ENCODE assay signal across 12 cellular contexts in the genomic region with DNA sequence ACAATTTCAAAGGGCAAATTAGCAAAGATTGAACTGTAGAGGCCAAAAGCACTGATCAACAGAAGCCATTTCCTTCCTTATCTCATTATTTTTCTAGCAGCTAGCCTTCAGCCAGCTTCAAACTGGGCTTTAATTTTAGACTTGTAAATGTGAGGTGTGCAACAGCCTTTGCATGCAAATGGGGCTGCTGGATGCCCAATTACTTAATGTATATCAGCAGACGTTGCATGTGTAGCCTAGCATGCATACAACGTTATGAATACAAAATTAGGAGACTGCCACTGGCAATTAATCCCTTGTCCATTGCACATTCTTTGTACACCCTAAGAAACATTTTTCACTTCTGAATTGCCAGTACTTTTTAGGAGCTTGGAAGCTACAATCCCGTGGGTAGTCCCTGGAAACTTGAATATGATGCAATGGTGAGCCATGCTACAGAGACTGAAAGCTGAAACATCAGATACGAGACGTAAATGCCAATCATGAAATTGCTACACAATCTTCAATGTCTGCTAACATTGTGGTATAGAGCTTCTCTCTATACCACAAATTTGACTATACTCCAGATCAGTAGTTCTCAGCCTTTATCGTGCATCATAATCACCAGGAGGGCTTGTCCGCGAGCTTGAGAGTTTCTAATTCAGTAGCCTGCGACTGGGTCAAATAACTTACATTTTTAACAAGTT. TPM values are rescaled to one million over a fixed set of nuclear protein-coding genes. Genes with fewer than 3 reads are reported as not detected.
DNase-seq lines count a peak whose midpoint lies in the region; ATAC-seq, FAIRE-seq and TF ChIP-seq lines count a peak whose summit lies in the region.
"Had no signal": no experiment of that assay in that cellular context is flagged by ENCODE, and none has a peak within 500 bp of the region (broad histone marks: within the 10 kb centered on the region; RNA-seq: fewer than 3 reads in every experiment).

No MANE protein-coding gene starts in this region.

- CTCF ChIA-PET in OCI-LY7 (lab: Charles Lee; ENCODE audit: unreplicated experiment) = no interaction called here

- ATAC-seq in GM18498 (IDR thresholded peaks at IDR 0.05; ENCODE audit: unreplicated experiment) (peak; percentile 43), GM21619 (IDR thresholded peaks at IDR 0.05; ENCODE audit: unreplicated experiment) (peak; percentile 45)
- ATAC-seq: effector memory CD8-positive, alpha-beta T cell had no signal

- peak overlapping the region; percentile 26; the same call in 1 of the 2 replicates for H3K4me2 ChIP-seq in OCI-LY7 (ENCODE audit: low read length)

- no peaks in the 10 kb centered on the region for H3K9me3 ChIP-seq in OCI-LY7 (ENCODE audit: low read length)
- H3K9me3 ChIP-seq: HAP-1 had no signal

- POLR2A ChIA-PET in OCI-LY7 (lab: Charles Lee) = interaction anchor here (0.8 kb wide), 1 partner anchor 104 kb away, joined by 3 read pairs; no protein-coding TSS in a partner anchor

- TF ChIP-seq CTCF in OCI-LY7 (conservative IDR thresholded peaks at IDR 0.05; ENCODE audit: low read length) = no peak
- no peak for TF ChIP-seq CTCF in GM20000 (IDR thresholded peaks at IDR 0.05; ENCODE audit: extremely low read depth, missing control alignments)
- no peak for TF ChIP-seq CTCF in D721Med (IDR thresholded peaks at IDR 0.05; ENCODE audit: insufficient read depth, missing control alignments)

- H3K79me2 ChIP-seq in OCI-LY7 (ENCODE audit: insufficient read depth, low read depth, low read length) = no peaks in the 10 kb centered on the region

- no peaks in the 10 kb centered on the region for H4K20me1 ChIP-seq in OCI-LY7 (ENCODE audit: insufficient read depth, low read length)

- intact Hi-C loops in OCI-LY7 (cut with micrococcal nuclease; ENCODE audit: unreplicated experiment) = loop anchor here (5.0 kb wide), 1 partner anchor 895 kb away; no protein-coding TSS in a partner anchor

- no peaks in the 10 kb centered on the region for H3K4me1 ChIP-seq in OCI-LY7 (ENCODE audit: insufficient read depth, low read length, poor library complexity, severe bottlenecking)

- FAIRE-seq in D721Med (lab: Jason Lieb, UNC) = no peak

- H3K36me3 ChIP-seq in OCI-LY7 (ENCODE audit: insufficient read depth, low read length) = no peaks in the 10 kb centered on the region
- H3K36me3 ChIP-seq: HAP-1 had no signal

- no peak overlapping the region for H3K27ac ChIP-seq in OCI-LY7 (ENCODE audit: low read depth, low read length, poor library complexity, severe bottlenecking)

- no TSS peak for BruUV-seq in OCI-LY7 (replicated peaks; lab: Mats Ljungman, UMichigan)

- H3K9me2 ChIP-seq in OCI-LY7 (ENCODE audit: insufficient read depth, low read length) = no peaks in the 10 kb centered on the region

- no peak overlapping the region for H3K4me3 ChIP-seq in OCI-LY7 (ENCODE audit: low read depth, low read length, poor library complexity, severe bottlenecking)
- H3K4me3 ChIP-seq: HAP-1 had no signal

- peak overlapping the region; percentile 34; the same call in 1 of the 2 replicates for H2AFZ ChIP-seq in OCI-LY7 (ENCODE audit: low read length)

- DNase-seq in OCI-LY7 (ENCODE audit: low spot score) = no peak
- peak; percentile 88 for DNase-seq in iris pigment epithelial cell (ENCODE audit: low read depth)
- no peak for DNase-seq in GM20000 (ENCODE audit: low spot score)
- no peak for DNase-seq in D721Med (ENCODE audit: insufficient read length, low spot score)
- DNase-seq in NCI-H1417 (lab: John Stamatoyannopoulos, UW) = no peak
- DNase-seq in stimulated activated CD4-positive, alpha-beta T cell treated with anti-CD3 and anti-CD28 coated beads, Interleukin-4, amount 100 ng/mL, for 24 hours = no peak
- DNase-seq: CD4-positive, CD25-positive, alpha-beta regulatory T cell; effector memory CD8-positive, alpha-beta T cell; NCI-H1694 treated with DMSO at 0.1 percent for 48 hours had no signal

RNA-seq across cellular contexts. Expression of gene EPSTI1, which starts 20.2 kb away (rescaled TPM):
- 0.10 and 2.1 TPM in 2 replicates for total RNA-seq in OCI-LY7 (2014; rRNA removed; shearing (Covaris generic))
- total RNA-seq in OCI-LY7 (2022) = 0.49 TPM in 1 of 2 replicates, not detected in the other

RNA-seq across cellular contexts. Expression of gene DNAJC15, which starts 51.6 kb away (rescaled TPM):
- total RNA-seq in OCI-LY7 (2014; rRNA removed; shearing (Covaris generic)) = 0.57 and 2.2 TPM in 2 replicates
- not detected in 2 replicates for total RNA-seq in OCI-LY7 (2022)
